In the genomic region with DNA sequence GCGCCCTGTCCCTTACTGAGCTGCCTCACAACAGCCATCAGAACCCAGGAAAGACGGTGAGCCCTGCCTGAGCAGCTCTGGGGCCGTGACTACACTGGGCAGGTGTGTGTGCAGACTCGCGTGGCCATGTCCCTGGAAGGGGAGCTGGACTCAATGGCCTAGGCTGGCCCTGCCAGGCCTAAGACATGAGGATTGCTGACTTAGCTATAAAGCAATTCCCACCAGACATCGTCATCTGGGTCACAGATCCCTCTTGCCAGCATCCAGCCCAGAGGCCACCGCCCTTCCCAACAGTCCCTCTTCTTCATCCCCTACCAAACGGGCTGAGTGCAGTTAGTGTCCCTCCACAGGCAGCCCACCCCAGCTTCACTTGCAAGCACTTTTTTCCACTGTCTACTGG, we compare ENCODE assay signal across 1 cellular context.
A peak's percentile ranks its signal among the peaks of the same experiment; 100 is the strongest.
TF ChIP-seq lines count a peak whose summit lies in the region.

No MANE protein-coding gene starts in this region.

TF ChIP-seq in HepG2, 621 proteins besides CTCF, POLR2A, EP300 and RAD21:
- peak; percentile 63 for TF ChIP-seq MAFF (IDR thresholded peaks at IDR 0.05; ENCODE audit: low read depth, low read length)
- TF ChIP-seq MAFK (conservative IDR thresholded peaks at IDR 0.05 in 1 of 2, IDR thresholded peaks at IDR 0.05 in 1 of 2; ENCODE audit: low read length in 2 of 2), result peak; percentile 60 to 75; a peak in 3 of 4 replicates
- no peak for TF ChIP-seq KLF12 (CRISPR knock-in tag; IDR thresholded peaks at IDR 0.05; ENCODE audit: borderline replicate concordance)
